Comparison of ENCODE assay signal across 1 cellular context in the genomic region with DNA sequence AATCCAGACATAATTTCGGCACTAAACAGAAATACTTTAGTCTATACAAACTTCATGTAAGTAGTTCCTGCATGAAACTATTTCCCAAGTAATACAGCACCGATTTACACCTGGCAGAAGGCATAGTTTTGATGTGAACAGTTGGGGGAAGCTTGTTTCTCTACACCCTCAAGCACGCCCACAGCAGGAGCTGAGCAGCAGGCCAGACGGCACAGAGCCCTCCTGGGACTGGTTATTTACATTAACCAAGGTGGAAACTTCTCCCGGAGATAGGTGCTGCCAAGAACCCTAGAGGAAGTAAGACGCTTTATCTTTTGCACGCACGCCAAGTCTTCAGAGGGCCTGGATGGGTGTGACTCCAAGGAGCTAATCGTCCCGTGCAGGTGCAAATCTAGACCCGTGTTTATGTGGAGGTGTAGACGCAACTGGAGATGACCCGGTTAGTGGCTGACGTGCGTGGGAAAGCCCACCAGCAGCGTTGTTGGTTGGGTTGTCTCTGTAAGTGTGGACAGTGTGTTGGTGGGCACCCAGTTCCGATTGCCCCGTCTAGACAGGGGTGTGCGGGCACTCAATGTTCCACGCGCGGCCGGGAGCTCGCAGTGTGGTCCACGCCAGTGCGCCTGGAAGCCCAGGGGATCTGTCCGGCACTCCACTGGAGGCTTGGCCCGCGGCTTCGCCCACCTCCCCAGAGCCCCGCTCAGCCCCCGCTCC.
TF ChIP-seq lines count a peak whose summit lies in the region.

No MANE protein-coding gene starts in this region.

TF ChIP-seq in K562, 482 proteins besides CTCF, POLR2A, EP300 and RAD21 (continued from another document and continues in another):
- TF ChIP-seq, protein P1, sequence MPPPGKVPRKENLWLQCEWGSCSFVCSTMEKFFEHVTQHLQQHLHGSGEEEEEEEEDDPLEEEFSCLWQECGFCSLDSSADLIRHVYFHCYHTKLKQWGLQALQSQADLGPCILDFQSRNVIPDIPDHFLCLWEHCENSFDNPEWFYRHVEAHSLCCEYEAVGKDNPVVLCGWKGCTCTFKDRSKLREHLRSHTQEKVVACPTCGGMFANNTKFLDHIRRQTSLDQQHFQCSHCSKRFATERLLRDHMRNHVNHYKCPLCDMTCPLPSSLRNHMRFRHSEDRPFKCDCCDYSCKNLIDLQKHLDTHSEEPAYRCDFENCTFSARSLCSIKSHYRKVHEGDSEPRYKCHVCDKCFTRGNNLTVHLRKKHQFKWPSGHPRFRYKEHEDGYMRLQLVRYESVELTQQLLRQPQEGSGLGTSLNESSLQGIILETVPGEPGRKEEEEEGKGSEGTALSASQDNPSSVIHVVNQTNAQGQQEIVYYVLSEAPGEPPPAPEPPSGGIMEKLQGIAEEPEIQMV (tag; conservative IDR thresholded peaks at IDR 0.05; ENCODE audit: low read depth): no peak
- TF ChIP-seq, protein P2, sequence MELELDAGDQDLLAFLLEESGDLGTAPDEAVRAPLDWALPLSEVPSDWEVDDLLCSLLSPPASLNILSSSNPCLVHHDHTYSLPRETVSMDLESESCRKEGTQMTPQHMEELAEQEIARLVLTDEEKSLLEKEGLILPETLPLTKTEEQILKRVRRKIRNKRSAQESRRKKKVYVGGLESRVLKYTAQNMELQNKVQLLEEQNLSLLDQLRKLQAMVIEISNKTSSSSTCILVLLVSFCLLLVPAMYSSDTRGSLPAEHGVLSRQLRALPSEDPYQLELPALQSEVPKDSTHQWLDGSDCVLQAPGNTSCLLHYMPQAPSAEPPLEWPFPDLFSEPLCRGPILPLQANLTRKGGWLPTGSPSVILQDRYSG (tag; conservative IDR thresholded peaks at IDR 0.05; ENCODE audit: low read depth): no peak
- TF ChIP-seq ATF3 (IDR thresholded peaks at IDR 0.05): 0 out of 2 replicates have a peak, but pooled peaks have one; percentile 51
- no peak for TF ChIP-seq ATF3 (CRISPR knock-in tag; conservative IDR thresholded peaks at IDR 0.05)
- no peak for TF ChIP-seq ZZZ3 (IDR thresholded peaks at IDR 0.05)
- no peak for TF ChIP-seq KDM5B (IDR thresholded peaks at IDR 0.05; ENCODE audit: insufficient replicate concordance, low read depth, low read length)
- TF ChIP-seq CEBPG (CRISPR knock-in tag; IDR thresholded peaks at IDR 0.05): no peak
- TF ChIP-seq CEBPG (tag; conservative IDR thresholded peaks at IDR 0.05 in 1 of 2, IDR thresholded peaks at IDR 0.05 in 1 of 2): no peak
- no peak for TF ChIP-seq NFYB (IDR thresholded peaks at IDR 0.05; ENCODE audit: extremely low read depth, insufficient read length)
- no peak for TF ChIP-seq JUNB (CRISPR knock-in tag; conservative IDR thresholded peaks at IDR 0.05)
- TF ChIP-seq NR2C2 (CRISPR knock-in tag; IDR thresholded peaks at IDR 0.05): peak; percentile 49; the same call in 1 of the 2 replicates
- TF ChIP-seq NR2C2 (tag; IDR thresholded peaks at IDR 0.05): no peak
- TF ChIP-seq ESRRA (IDR thresholded peaks at IDR 0.05; ENCODE audit: borderline replicate concordance, low read depth): peak; percentile 47; the same call in 1 of the 2 replicates
- no peak for TF ChIP-seq ZNF212 (CRISPR knock-in tag; IDR thresholded peaks at IDR 0.05)
- TF ChIP-seq, protein P3, sequence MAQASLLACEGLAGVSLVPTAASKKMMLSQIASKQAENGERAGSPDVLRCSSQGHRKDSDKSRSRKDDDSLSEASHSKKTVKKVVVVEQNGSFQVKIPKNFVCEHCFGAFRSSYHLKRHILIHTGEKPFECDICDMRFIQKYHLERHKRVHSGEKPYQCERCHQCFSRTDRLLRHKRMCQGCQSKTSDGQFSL (CRISPR knock-in tag; IDR thresholded peaks at IDR 0.05): peak; percentile 68
- TF ChIP-seq, protein P3 (tag; IDR thresholded peaks at IDR 0.05): no peak
- peak; percentile 89 for TF ChIP-seq GATAD2B (IDR thresholded peaks at IDR 0.05; ENCODE audit: borderline replicate concordance)
- no peak for TF ChIP-seq U2AF2 (optimal IDR thresholded peaks at IDR 0.05; ENCODE audit: low read depth, low read length)
- no peak for TF ChIP-seq TCFL5 (CRISPR knock-in tag; conservative IDR thresholded peaks at IDR 0.05)
- TF ChIP-seq HDGF (IDR thresholded peaks at IDR 0.05): no peak
- TF ChIP-seq, protein P4, sequence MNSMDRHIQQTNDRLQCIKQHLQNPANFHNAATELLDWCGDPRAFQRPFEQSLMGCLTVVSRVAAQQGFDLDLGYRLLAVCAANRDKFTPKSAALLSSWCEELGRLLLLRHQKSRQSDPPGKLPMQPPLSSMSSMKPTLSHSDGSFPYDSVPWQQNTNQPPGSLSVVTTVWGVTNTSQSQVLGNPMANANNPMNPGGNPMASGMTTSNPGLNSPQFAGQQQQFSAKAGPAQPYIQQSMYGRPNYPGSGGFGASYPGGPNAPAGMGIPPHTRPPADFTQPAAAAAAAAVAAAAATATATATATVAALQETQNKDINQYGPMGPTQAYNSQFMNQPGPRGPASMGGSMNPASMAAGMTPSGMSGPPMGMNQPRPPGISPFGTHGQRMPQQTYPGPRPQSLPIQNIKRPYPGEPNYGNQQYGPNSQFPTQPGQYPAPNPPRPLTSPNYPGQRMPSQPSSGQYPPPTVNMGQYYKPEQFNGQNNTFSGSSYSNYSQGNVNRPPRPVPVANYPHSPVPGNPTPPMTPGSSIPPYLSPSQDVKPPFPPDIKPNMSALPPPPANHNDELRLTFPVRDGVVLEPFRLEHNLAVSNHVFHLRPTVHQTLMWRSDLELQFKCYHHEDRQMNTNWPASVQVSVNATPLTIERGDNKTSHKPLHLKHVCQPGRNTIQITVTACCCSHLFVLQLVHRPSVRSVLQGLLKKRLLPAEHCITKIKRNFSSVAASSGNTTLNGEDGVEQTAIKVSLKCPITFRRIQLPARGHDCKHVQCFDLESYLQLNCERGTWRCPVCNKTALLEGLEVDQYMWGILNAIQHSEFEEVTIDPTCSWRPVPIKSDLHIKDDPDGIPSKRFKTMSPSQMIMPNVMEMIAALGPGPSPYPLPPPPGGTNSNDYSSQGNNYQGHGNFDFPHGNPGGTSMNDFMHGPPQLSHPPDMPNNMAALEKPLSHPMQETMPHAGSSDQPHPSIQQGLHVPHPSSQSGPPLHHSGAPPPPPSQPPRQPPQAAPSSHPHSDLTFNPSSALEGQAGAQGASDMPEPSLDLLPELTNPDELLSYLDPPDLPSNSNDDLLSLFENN (IDR thresholded peaks at IDR 0.05; ENCODE audit: low read depth in 2 of 2, low read length in 2 of 2): peak in 1 of 2 experiments; percentile 95; a peak in 2 of 4 replicates
- peak; percentile 59; the same call in 1 of the 2 replicates for TF ChIP-seq SP1 (CRISPR knock-in tag; IDR thresholded peaks at IDR 0.05)
- peak; percentile 89 for TF ChIP-seq NCOA1 (IDR thresholded peaks at IDR 0.05; ENCODE audit: low read depth)
- TF ChIP-seq SETDB1 (IDR thresholded peaks at IDR 0.05; ENCODE audit: low read length): no peak
- TF ChIP-seq ARID3A (IDR thresholded peaks at IDR 0.05; ENCODE audit: borderline replicate concordance, low read depth, low read length): no peak
- no peak for TF ChIP-seq SRSF1 (IDR thresholded peaks at IDR 0.05; ENCODE audit: low read depth, low read length)
- no peak for TF ChIP-seq ERF (CRISPR knock-in tag; IDR thresholded peaks at IDR 0.05)
- TF ChIP-seq DPF2 (IDR thresholded peaks at IDR 0.05): peak; percentile 98
- TF ChIP-seq POLR2G (IDR thresholded peaks at IDR 0.05; ENCODE audit: low read depth, low read length): no peak; the same call in 1 of the 2 replicates
- no peak for TF ChIP-seq MLX (CRISPR knock-in tag; conservative IDR thresholded peaks at IDR 0.05)
- peak; percentile 69 for TF ChIP-seq MYC (IDR thresholded peaks at IDR 0.05; ENCODE audit: low read depth, low read length)
- TF ChIP-seq MYC (CRISPR knock-in tag; IDR thresholded peaks at IDR 0.05; ENCODE audit: borderline replicate concordance, low read depth): no peak
- TF ChIP-seq ZBTB12 (CRISPR knock-in tag; IDR thresholded peaks at IDR 0.05): no peak
- no peak for TF ChIP-seq NFIX (CRISPR knock-in tag; IDR thresholded peaks at IDR 0.05; ENCODE audit: low read depth)
- TF ChIP-seq XRCC4 (IDR thresholded peaks at IDR 0.05; ENCODE audit: extremely low read depth, insufficient read depth, insufficient read length): no peak
- no peak; the same call in 1 of the 2 replicates for TF ChIP-seq KLF13 (tag; IDR thresholded peaks at IDR 0.05; ENCODE audit: borderline replicate concordance, low read depth)
- TF ChIP-seq ZNF589 (CRISPR knock-in tag; IDR thresholded peaks at IDR 0.05; ENCODE audit: low read depth): peak; percentile 67; the same call in 1 of the 2 replicates
- TF ChIP-seq ZNF354B (CRISPR knock-in tag; IDR thresholded peaks at IDR 0.05): no peak
- TF ChIP-seq SRSF3 (IDR thresholded peaks at IDR 0.05; ENCODE audit: insufficient read depth, low read length): no peak
- TF ChIP-seq C11orf30 (IDR thresholded peaks at IDR 0.05; ENCODE audit: low read depth): no peak
- peak; percentile 89 for TF ChIP-seq HES1 (IDR thresholded peaks at IDR 0.05; ENCODE audit: low read depth)
- peak; percentile 96 for TF ChIP-seq TRIM24 (IDR thresholded peaks at IDR 0.05)
- TF ChIP-seq MYBL2 (IDR thresholded peaks at IDR 0.05; ENCODE audit: low read depth): no peak
- TF ChIP-seq MYBL2 (CRISPR knock-in tag; IDR thresholded peaks at IDR 0.05; ENCODE audit: borderline replicate concordance): no peak
- peak; percentile 68 for TF ChIP-seq MAX (CRISPR knock-in tag; IDR thresholded peaks at IDR 0.05)
- TF ChIP-seq ZFP36 (IDR thresholded peaks at IDR 0.05; ENCODE audit: low read depth, low read length, partially characterized antibody): no peak
- TF ChIP-seq JUN (IDR thresholded peaks at IDR 0.05; ENCODE audit: borderline replicate concordance, low read depth, low read length): peak; percentile 8; the same call in 1 of the 2 replicates
- TF ChIP-seq JUN (CRISPR knock-in tag; IDR thresholded peaks at IDR 0.05; ENCODE audit: borderline replicate concordance): no peak
- TF ChIP-seq NFE2L1 (tag; IDR thresholded peaks at IDR 0.05; ENCODE audit: borderline replicate concordance, low read depth): no peak
- TF ChIP-seq TCF7L2 (IDR thresholded peaks at IDR 0.05; ENCODE audit: low read depth, low read length): peak; percentile 48; the same call in 1 of the 2 replicates
- no peak for TF ChIP-seq SAFB2 (IDR thresholded peaks at IDR 0.05; ENCODE audit: borderline replicate concordance, low read depth, low read length, severe bottlenecking)
- no peak for TF ChIP-seq SNRNP70 (optimal IDR thresholded peaks at IDR 0.05; ENCODE audit: low read depth, low read length)
- no peak for TF ChIP-seq CREB5 (CRISPR knock-in tag; IDR thresholded peaks at IDR 0.05)
- no peak for TF ChIP-seq TSC22D4 (tag; IDR thresholded peaks at IDR 0.05)
